ENCODE assay signal across 1 cellular context in the genomic region with DNA sequence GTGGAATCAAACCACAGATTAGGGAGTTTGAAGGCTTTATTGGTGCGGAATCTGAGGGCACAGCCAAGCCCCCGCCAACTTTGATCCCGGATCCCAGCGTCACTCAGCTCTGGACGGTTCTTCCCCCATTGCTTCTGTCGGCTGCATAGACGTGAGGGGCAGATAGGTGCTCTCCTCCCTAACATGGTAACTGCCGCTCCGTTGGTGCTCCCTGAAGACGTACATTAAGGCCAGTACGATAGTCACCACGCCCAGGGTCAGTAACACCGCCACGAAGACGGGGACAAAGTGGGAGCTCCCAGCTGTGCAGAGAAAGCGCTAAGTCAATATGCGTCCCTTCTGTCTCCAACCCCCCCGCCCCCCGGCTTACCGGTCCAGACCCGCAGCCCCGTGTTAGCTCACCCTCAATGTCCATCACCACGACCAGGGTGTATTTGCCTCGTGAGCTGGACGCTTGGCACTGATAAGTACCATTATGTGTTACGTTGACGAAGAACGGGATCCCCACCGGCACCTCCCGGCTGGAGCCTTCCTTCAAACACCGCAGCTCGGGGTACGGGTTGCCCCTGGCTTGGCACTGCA.
TF ChIP-seq lines count a peak whose summit lies in the region.

No MANE protein-coding gene starts in this region.

TF ChIP-seq in HepG2, 621 proteins besides CTCF, POLR2A, EP300 and RAD21 (continues in another document):
- TF ChIP-seq, protein P1, sequence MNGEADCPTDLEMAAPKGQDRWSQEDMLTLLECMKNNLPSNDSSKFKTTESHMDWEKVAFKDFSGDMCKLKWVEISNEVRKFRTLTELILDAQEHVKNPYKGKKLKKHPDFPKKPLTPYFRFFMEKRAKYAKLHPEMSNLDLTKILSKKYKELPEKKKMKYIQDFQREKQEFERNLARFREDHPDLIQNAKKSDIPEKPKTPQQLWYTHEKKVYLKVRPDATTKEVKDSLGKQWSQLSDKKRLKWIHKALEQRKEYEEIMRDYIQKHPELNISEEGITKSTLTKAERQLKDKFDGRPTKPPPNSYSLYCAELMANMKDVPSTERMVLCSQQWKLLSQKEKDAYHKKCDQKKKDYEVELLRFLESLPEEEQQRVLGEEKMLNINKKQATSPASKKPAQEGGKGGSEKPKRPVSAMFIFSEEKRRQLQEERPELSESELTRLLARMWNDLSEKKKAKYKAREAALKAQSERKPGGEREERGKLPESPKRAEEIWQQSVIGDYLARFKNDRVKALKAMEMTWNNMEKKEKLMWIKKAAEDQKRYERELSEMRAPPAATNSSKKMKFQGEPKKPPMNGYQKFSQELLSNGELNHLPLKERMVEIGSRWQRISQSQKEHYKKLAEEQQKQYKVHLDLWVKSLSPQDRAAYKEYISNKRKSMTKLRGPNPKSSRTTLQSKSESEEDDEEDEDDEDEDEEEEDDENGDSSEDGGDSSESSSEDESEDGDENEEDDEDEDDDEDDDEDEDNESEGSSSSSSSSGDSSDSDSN (CRISPR knock-in tag; IDR thresholded peaks at IDR 0.05) = no peak; the same call in 1 of the 2 replicates
- TF ChIP-seq ZBTB7A (CRISPR knock-in tag; IDR thresholded peaks at IDR 0.05) (no peak), CHCHD3 (CRISPR knock-in tag; IDR thresholded peaks at IDR 0.05) (no peak), ZNF670 (CRISPR knock-in tag; IDR thresholded peaks at IDR 0.05; ENCODE audit: borderline replicate concordance) (peak; percentile 18; the same call in 1 of the 2 replicates), ZNF251 (CRISPR knock-in tag; IDR thresholded peaks at IDR 0.05) (no peak), ZNF784 (CRISPR knock-in tag; IDR thresholded peaks at IDR 0.05; ENCODE audit: borderline replicate concordance) (no peak), SATB2 (CRISPR knock-in tag; IDR thresholded peaks at IDR 0.05) (no peak), ZNF260 (CRISPR knock-in tag; IDR thresholded peaks at IDR 0.05; ENCODE audit: borderline replicate concordance, low read depth) (no peak), ZNF629 (CRISPR knock-in tag; conservative IDR thresholded peaks at IDR 0.05) (no peak), PCBP2 (optimal IDR thresholded peaks at IDR 0.05; ENCODE audit: low read depth, low read length, poor library complexity, severe bottlenecking) (no peak), ZNF335 (CRISPR knock-in tag; IDR thresholded peaks at IDR 0.05) (no peak), TEAD3 (CRISPR knock-in tag; optimal IDR thresholded peaks at IDR 0.05; ENCODE audit: borderline replicate concordance) (no peak), ZNF724P (CRISPR knock-in tag; IDR thresholded peaks at IDR 0.05; ENCODE audit: borderline replicate concordance) (0 out of 2 replicates have a peak, but pooled peaks have one; percentile 23), CREB1 (IDR thresholded peaks at IDR 0.05) (no peak), CREB1 (CRISPR knock-in tag; IDR thresholded peaks at IDR 0.05) (0 out of 2 replicates have a peak, but pooled peaks have one; percentile 66), KAT2B (IDR thresholded peaks at IDR 0.05; ENCODE audit: borderline replicate concordance, low read depth, low read length) (no peak), DNMT1 (CRISPR knock-in tag; IDR thresholded peaks at IDR 0.05) (no peak), HNRNPLL (IDR thresholded peaks at IDR 0.05; ENCODE audit: low read depth, low read length, poor library complexity, severe bottlenecking) (no peak), MIER2 (CRISPR knock-in tag; IDR thresholded peaks at IDR 0.05) (no peak), FOXK1 (CRISPR knock-in tag; IDR thresholded peaks at IDR 0.05; ENCODE audit: borderline replicate concordance, low read depth) (no peak), ZSCAN30 (CRISPR knock-in tag; IDR thresholded peaks at IDR 0.05) (no peak), KDM6A (CRISPR knock-in tag; IDR thresholded peaks at IDR 0.05; ENCODE audit: low read depth) (no peak), HDAC6 (IDR thresholded peaks at IDR 0.05; ENCODE audit: low read depth, low read length) (no peak), HDAC1 (CRISPR knock-in tag; IDR thresholded peaks at IDR 0.05) (no peak), ZBTB20 (CRISPR knock-in tag; IDR thresholded peaks at IDR 0.05; ENCODE audit: borderline replicate concordance, low read depth) (no peak), ZNF512B (CRISPR knock-in tag; IDR thresholded peaks at IDR 0.05; ENCODE audit: borderline replicate concordance) (no peak), ZNF761 (CRISPR knock-in tag; conservative IDR thresholded peaks at IDR 0.05) (no peak), ZNF460 (CRISPR knock-in tag; IDR thresholded peaks at IDR 0.05; ENCODE audit: borderline replicate concordance) (no peak), MED13 (CRISPR knock-in tag; IDR thresholded peaks at IDR 0.05) (no peak), ZKSCAN5 (CRISPR knock-in tag; IDR thresholded peaks at IDR 0.05) (no peak), ZNF563 (CRISPR knock-in tag; IDR thresholded peaks at IDR 0.05) (peak; percentile 15; the same call in 1 of the 2 replicates), ZNF280B (CRISPR knock-in tag; IDR thresholded peaks at IDR 0.05; ENCODE audit: borderline replicate concordance) (no peak)
- TF ChIP-seq, protein P2, sequence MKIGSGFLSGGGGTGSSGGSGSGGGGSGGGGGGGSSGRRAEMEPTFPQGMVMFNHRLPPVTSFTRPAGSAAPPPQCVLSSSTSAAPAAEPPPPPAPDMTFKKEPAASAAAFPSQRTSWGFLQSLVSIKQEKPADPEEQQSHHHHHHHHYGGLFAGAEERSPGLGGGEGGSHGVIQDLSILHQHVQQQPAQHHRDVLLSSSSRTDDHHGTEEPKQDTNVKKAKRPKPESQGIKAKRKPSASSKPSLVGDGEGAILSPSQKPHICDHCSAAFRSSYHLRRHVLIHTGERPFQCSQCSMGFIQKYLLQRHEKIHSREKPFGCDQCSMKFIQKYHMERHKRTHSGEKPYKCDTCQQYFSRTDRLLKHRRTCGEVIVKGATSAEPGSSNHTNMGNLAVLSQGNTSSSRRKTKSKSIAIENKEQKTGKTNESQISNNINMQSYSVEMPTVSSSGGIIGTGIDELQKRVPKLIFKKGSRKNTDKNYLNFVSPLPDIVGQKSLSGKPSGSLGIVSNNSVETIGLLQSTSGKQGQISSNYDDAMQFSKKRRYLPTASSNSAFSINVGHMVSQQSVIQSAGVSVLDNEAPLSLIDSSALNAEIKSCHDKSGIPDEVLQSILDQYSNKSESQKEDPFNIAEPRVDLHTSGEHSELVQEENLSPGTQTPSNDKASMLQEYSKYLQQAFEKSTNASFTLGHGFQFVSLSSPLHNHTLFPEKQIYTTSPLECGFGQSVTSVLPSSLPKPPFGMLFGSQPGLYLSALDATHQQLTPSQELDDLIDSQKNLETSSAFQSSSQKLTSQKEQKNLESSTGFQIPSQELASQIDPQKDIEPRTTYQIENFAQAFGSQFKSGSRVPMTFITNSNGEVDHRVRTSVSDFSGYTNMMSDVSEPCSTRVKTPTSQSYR (CRISPR knock-in tag; IDR thresholded peaks at IDR 0.05; ENCODE audit: borderline replicate concordance) = no peak
- TF ChIP-seq, protein P3, sequence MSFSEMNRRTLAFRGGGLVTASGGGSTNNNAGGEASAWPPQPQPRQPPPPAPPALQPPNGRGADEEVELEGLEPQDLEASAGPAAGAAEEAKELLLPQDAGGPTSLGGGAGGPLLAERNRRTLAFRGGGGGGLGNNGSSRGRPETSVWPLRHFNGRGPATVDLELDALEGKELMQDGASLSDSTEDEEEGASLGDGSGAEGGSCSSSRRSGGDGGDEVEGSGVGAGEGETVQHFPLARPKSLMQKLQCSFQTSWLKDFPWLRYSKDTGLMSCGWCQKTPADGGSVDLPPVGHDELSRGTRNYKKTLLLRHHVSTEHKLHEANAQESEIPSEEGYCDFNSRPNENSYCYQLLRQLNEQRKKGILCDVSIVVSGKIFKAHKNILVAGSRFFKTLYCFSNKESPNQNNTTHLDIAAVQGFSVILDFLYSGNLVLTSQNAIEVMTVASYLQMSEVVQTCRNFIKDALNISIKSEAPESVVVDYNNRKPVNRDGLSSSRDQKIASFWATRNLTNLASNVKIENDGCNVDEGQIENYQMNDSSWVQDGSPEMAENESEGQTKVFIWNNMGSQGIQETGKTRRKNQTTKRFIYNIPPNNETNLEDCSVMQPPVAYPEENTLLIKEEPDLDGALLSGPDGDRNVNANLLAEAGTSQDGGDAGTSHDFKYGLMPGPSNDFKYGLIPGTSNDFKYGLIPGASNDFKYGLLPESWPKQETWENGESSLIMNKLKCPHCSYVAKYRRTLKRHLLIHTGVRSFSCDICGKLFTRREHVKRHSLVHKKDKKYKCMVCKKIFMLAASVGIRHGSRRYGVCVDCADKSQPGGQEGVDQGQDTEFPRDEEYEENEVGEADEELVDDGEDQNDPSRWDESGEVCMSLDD (CRISPR knock-in tag; IDR thresholded peaks at IDR 0.05; ENCODE audit: borderline replicate concordance) = no peak
- TF ChIP-seq, protein P4, sequence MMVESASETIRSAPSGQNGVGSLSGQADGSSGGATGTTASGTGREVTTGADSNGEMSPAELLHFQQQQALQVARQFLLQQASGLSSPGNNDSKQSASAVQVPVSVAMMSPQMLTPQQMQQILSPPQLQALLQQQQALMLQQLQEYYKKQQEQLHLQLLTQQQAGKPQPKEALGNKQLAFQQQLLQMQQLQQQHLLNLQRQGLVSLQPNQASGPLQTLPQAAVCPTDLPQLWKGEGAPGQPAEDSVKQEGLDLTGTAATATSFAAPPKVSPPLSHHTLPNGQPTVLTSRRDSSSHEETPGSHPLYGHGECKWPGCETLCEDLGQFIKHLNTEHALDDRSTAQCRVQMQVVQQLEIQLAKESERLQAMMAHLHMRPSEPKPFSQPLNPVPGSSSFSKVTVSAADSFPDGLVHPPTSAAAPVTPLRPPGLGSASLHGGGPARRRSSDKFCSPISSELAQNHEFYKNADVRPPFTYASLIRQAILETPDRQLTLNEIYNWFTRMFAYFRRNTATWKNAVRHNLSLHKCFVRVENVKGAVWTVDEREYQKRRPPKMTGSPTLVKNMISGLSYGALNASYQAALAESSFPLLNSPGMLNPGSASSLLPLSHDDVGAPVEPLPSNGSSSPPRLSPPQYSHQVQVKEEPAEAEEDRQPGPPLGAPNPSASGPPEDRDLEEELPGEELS (CRISPR knock-in tag; IDR thresholded peaks at IDR 0.05) = no peak
- TF ChIP-seq, protein P5, sequence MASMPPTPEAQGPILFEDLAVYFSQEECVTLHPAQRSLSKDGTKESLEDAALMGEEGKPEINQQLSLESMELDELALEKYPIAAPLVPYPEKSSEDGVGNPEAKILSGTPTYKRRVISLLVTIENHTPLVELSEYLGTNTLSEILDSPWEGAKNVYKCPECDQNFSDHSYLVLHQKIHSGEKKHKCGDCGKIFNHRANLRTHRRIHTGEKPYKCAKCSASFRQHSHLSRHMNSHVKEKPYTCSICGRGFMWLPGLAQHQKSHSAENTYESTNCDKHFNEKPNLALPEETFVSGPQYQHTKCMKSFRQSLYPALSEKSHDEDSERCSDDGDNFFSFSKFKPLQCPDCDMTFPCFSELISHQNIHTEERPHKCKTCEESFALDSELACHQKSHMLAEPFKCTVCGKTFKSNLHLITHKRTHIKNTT (CRISPR knock-in tag; IDR thresholded peaks at IDR 0.05) = no peak
- TF ChIP-seq, protein P6, sequence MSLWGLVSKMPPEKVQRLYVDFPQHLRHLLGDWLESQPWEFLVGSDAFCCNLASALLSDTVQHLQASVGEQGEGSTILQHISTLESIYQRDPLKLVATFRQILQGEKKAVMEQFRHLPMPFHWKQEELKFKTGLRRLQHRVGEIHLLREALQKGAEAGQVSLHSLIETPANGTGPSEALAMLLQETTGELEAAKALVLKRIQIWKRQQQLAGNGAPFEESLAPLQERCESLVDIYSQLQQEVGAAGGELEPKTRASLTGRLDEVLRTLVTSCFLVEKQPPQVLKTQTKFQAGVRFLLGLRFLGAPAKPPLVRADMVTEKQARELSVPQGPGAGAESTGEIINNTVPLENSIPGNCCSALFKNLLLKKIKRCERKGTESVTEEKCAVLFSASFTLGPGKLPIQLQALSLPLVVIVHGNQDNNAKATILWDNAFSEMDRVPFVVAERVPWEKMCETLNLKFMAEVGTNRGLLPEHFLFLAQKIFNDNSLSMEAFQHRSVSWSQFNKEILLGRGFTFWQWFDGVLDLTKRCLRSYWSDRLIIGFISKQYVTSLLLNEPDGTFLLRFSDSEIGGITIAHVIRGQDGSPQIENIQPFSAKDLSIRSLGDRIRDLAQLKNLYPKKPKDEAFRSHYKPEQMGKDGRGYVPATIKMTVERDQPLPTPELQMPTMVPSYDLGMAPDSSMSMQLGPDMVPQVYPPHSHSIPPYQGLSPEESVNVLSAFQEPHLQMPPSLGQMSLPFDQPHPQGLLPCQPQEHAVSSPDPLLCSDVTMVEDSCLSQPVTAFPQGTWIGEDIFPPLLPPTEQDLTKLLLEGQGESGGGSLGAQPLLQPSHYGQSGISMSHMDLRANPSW (CRISPR knock-in tag; IDR thresholded peaks at IDR 0.05; ENCODE audit: borderline replicate concordance) = no peak; the same call in 1 of the 2 replicates
